ENCODE assay signal across 8 cellular contexts in genomic region chr17:42518755-42519545, GRCh38. TPM values are rescaled to one million over a fixed set of nuclear protein-coding genes. Genes with fewer than 3 reads are reported as not detected.
A peak's percentile ranks its signal among the peaks of the same experiment; 100 is the strongest.
DNase-seq lines count a peak whose midpoint lies in the region; ATAC-seq, FAIRE-seq and TF ChIP-seq lines count a peak whose summit lies in the region.

No MANE protein-coding gene starts in this region.

- H3K36me3 ChIP-seq in Caco-2 (ENCODE audit: control insufficient read depth, insufficient read depth, low read length) (peaks cover 4% of the 10 kb centered on the region), pancreas (peaks cover 0 to 11% (median 0%) of the 10 kb centered on the region in 3 donors), OCI-LY7 (ENCODE audit: insufficient read depth, low read length) (no peaks in the 10 kb centered on the region)

- H3K4me2 ChIP-seq in OCI-LY7 (ENCODE audit: low read length): no peak overlapping the region

- H3K4me1 Mint-ChIP-seq in Caco-2 (ENCODE audit: low read depth, unreplicated experiment): peaks cover 55% of the 10 kb centered on the region
- no peaks in the 10 kb centered on the region for H3K4me1 Mint-ChIP-seq in activated T-helper 17 cell treated with anti-CD3 and anti-CD28 coated beads, Interleukin-2, amount 50 U/mL, for 72 hours

- no peaks in the 10 kb centered on the region for H3K27me3 Mint-ChIP-seq in Caco-2 (ENCODE audit: insufficient read depth, unreplicated experiment)
- no peaks in the 10 kb centered on the region for H3K27me3 Mint-ChIP-seq in activated T-helper 17 cell treated with anti-CD3 and anti-CD28 coated beads, Interleukin-2, amount 50 U/mL, for 72 hours

- TF ChIP-seq CTCF in Caco-2 (IDR thresholded peaks at IDR 0.05; ENCODE audit: insufficient read depth in 1 of 2, low read depth in 1 of 2, low read length in 1 of 2, severe bottlenecking in 1 of 2, unreplicated experiment in 1 of 2) (no peak), pancreas (IDR thresholded peaks at IDR 0.05) (no peak), OCI-LY7 (conservative IDR thresholded peaks at IDR 0.05; ENCODE audit: low read length) (no peak)

- H4K20me1 ChIP-seq in OCI-LY7 (ENCODE audit: insufficient read depth, low read length): no peaks in the 10 kb centered on the region

- no peaks in the 10 kb centered on the region for H3K9me3 Mint-ChIP-seq in Caco-2 (ENCODE audit: unreplicated experiment)
- H3K9me3 Mint-ChIP-seq in activated T-helper 17 cell treated with anti-CD3 and anti-CD28 coated beads, Interleukin-2, amount 50 U/mL, for 72 hours: no peaks in the 10 kb centered on the region

- H3K4me3 Mint-ChIP-seq in Caco-2 (ENCODE audit: unreplicated experiment): peak overlapping the region; percentile 45
- no peak overlapping the region for H3K4me3 Mint-ChIP-seq in activated T-helper 17 cell treated with anti-CD3 and anti-CD28 coated beads, Interleukin-2, amount 50 U/mL, for 72 hours

- DNase-seq in Caco-2 (peak in 1 of 2 experiments; percentile 70), RPMI7951 (ENCODE audit: low read depth) (peak; percentile 82), fibroblast of peridontal ligament (ENCODE audit: extremely low read depth) (peak; percentile 35), pancreas (peak in 1 of 6 donors; percentile 32), COLO668 (lab: John Stamatoyannopoulos, UW; ENCODE audit: unreplicated experiment) (no peak), OCI-LY7 (ENCODE audit: low spot score) (no peak)

- intact Hi-C loops in Caco-2 (cut with micrococcal nuclease; ENCODE audit: unreplicated experiment) (loop anchor here (10.0 kb wide), 1 partner anchor 54 kb away; no protein-coding TSS in a partner anchor), pancreas (cut with DNase I) (loop anchor here in 2 of 3 donors (5.0 to 10.0 kb wide), 2 partner anchors 97 to 194 kb away; partner anchors contain the start of gene CAVIN1 (in 1 of the 2)), OCI-LY7 (cut with micrococcal nuclease; ENCODE audit: unreplicated experiment) (no loop called here)

- ATAC-seq in pancreas: peak in 3 of 4 donors; percentile 8 to 19 (median 18)
- no peak for ATAC-seq in activated T-helper 17 cell treated with anti-CD3 and anti-CD28 coated beads, Interleukin-2, amount 50 U/mL, for 72 hours (replicated peaks)
- no peak for ATAC-seq in GM18517 (IDR thresholded peaks at IDR 0.05; ENCODE audit: unreplicated experiment)

- peak overlapping the region; percentile 90 for H3K27ac Mint-ChIP-seq in Caco-2 (ENCODE audit: unreplicated experiment)
- no peak overlapping the region for H3K27ac Mint-ChIP-seq in activated T-helper 17 cell treated with anti-CD3 and anti-CD28 coated beads, Interleukin-2, amount 50 U/mL, for 72 hours

- peaks cover 35% of the 10 kb centered on the region for H3K36me3 Mint-ChIP-seq in Caco-2 (ENCODE audit: insufficient read depth, unreplicated experiment)
- peaks cover 14% of the 10 kb centered on the region for H3K36me3 Mint-ChIP-seq in activated T-helper 17 cell treated with anti-CD3 and anti-CD28 coated beads, Interleukin-2, amount 50 U/mL, for 72 hours (ENCODE audit: low read depth)

- no peaks in the 10 kb centered on the region for H3K79me2 ChIP-seq in OCI-LY7 (ENCODE audit: insufficient read depth, low read depth, low read length)

- H3K4me3 ChIP-seq in Caco-2 (ENCODE audit: low read depth, low read length) (no peak overlapping the region), pancreas (no peak overlapping the region), OCI-LY7 (ENCODE audit: low read depth, low read length, poor library complexity, severe bottlenecking) (no peak overlapping the region)

- H3K27me3 ChIP-seq in Caco-2 (replicated peaks; ENCODE audit: control insufficient read depth, insufficient read depth, low read length) (no peaks in the 10 kb centered on the region), pancreas (no peaks in the 10 kb centered on the region)

- H3K27ac ChIP-seq in pancreas: peak overlapping the region; percentile 35 to 84 (median 78)
- no peak overlapping the region for H3K27ac ChIP-seq in OCI-LY7 (ENCODE audit: low read depth, low read length, poor library complexity, severe bottlenecking)

- POLR2A ChIA-PET in Caco-2 (lab: Charles Lee) (interaction anchor here (1.1 to 2.0 kb wide), 2 partner anchors 96 to 130 kb away, joined by 5 to 8 read pairs; partner anchors contain the start of genes CAVIN1 and STAT3), OCI-LY7 (lab: Charles Lee) (no interaction called here)

- no TSS peak for BruUV-seq in Caco-2 (replicated peaks; lab: Mats Ljungman, UMichigan)
- no TSS peak for BruUV-seq in OCI-LY7 (replicated peaks; lab: Mats Ljungman, UMichigan)

- H3K9me3 ChIP-seq in Caco-2 (no peaks in the 10 kb centered on the region), pancreas (no peaks in the 10 kb centered on the region), OCI-LY7 (ENCODE audit: low read length) (no peaks in the 10 kb centered on the region)

- WGBS in pancreas, 2 donors: 47 to 53% methylated on average over 6 of the region's 6 CpGs

- no peak overlapping the region for H2AFZ ChIP-seq in OCI-LY7 (ENCODE audit: low read length)

- H3K4me1 ChIP-seq in Caco-2 (peaks cover 64% of the 10 kb centered on the region), pancreas (peaks cover 6 to 20% (median 8%) of the 10 kb centered on the region in 3 donors), OCI-LY7 (ENCODE audit: insufficient read depth, low read length, poor library complexity, severe bottlenecking) (peaks cover 6% of the 10 kb centered on the region)

- CTCF ChIA-PET in Caco-2 (lab: Charles Lee): interaction anchor here (1.1 to 2.6 kb wide), 7 partner anchors 8 to 245 kb away, joined by 4 to 20 read pairs (median 8); partner anchors contain the start of genes CAVIN1 and NAGLU
- CTCF ChIA-PET in OCI-LY7 (lab: Charles Lee; ENCODE audit: unreplicated experiment): no interaction called here

- no peak for FAIRE-seq in pancreas (lab: Jason Lieb, UNC)

- H3K9me2 ChIP-seq in OCI-LY7 (ENCODE audit: insufficient read depth, low read length): no peaks in the 10 kb centered on the region

RNA-seq across cellular contexts. Expression of gene NAGLU, which starts 17.1 kb away (rescaled TPM):
- total RNA-seq in Caco-2 (2022) (28.7 and 29.2 TPM in 2 replicates), pancreas (10 to 100 TPM; 17.6 to 33.8 (median 25.6) TPM), OCI-LY7 (2022) (42.8 and 46.6 TPM in 2 replicates)
- 12.7 and 15.5 TPM in 2 replicates for total RNA-seq in RPMI7951 (2014; rRNA removed; shearing (Covaris generic))
- 10 to 100 TPM; 51.6 to 52.6 TPM for polyA plus RNA-seq in pancreas
- total RNA-seq in activated T-helper 17 cell treated with anti-CD3 and anti-CD28 coated beads, Interleukin-2, amount 50 U/mL, for 72 hours: 10 to 100 TPM in 1 of 2 donors, 1 to 10 TPM in 1; 8.4 to 11.0 TPM
- 25.3 and 37.6 TPM in 2 replicates for total RNA-seq in OCI-LY7 (2014; rRNA removed; shearing (Covaris generic))

RNA-seq across cellular contexts. Expression of gene HSD17B1, which starts 33.8 kb away (rescaled TPM):
- total RNA-seq in Caco-2 (2022): 2.3 and 4.0 TPM in 2 replicates
- 0.68 and 1.4 TPM in 2 replicates for total RNA-seq in RPMI7951 (2014; rRNA removed; shearing (Covaris generic))
- total RNA-seq in pancreas: 1 to 10 TPM in 2 of 6 donors, under 1 TPM in 4; 0.32 to 1.3 (median 0.74) TPM
- 1 to 10 TPM; 3.5 TPM for polyA plus RNA-seq in pancreas
- total RNA-seq in activated T-helper 17 cell treated with anti-CD3 and anti-CD28 coated beads, Interleukin-2, amount 50 U/mL, for 72 hours: under 1 TPM; 0.82 to 0.90 TPM
- 1.1 and 2.5 TPM in 2 replicates for total RNA-seq in OCI-LY7 (2014; rRNA removed; shearing (Covaris generic))
- total RNA-seq in OCI-LY7 (2022): 2.1 and 2.2 TPM in 2 replicates

RNA-seq across cellular contexts. Expression of gene COASY, which starts 43.0 kb away (rescaled TPM):
- total RNA-seq in Caco-2 (2022) (128 and 138 TPM in 2 replicates), pancreas (10 to 100 TPM; 32.3 to 63.5 (median 52.3) TPM), OCI-LY7 (2022) (123 and 125 TPM in 2 replicates)
- total RNA-seq in RPMI7951 (2014; rRNA removed; shearing (Covaris generic)): 13.8 and 17.8 TPM in 2 replicates
- polyA plus RNA-seq in pancreas: 100 to 1,000 TPM; 135 to 152 TPM
- 100 to 1,000 TPM in 1 of 2 donors, 10 to 100 TPM in 1; 76.7 to 108 TPM for total RNA-seq in activated T-helper 17 cell treated with anti-CD3 and anti-CD28 coated beads, Interleukin-2, amount 50 U/mL, for 72 hours
- 32.6 and 42.9 TPM in 2 replicates for total RNA-seq in OCI-LY7 (2014; rRNA removed; shearing (Covaris generic))

RNA-seq across cellular contexts. Expression of gene MLX, which starts 48.0 kb away (rescaled TPM):
- total RNA-seq in Caco-2 (2022) (37.5 and 41.2 TPM in 2 replicates), pancreas (10 to 100 TPM; 18.6 to 26.7 (median 22.9) TPM), OCI-LY7 (2022) (51.2 and 53.5 TPM in 2 replicates)
- 28.1 and 29.7 TPM in 2 replicates for total RNA-seq in RPMI7951 (2014; rRNA removed; shearing (Covaris generic))
- 10 to 100 TPM; 31.9 to 44.5 TPM for polyA plus RNA-seq in pancreas
- 10 to 100 TPM; 46.2 to 57.8 TPM for total RNA-seq in activated T-helper 17 cell treated with anti-CD3 and anti-CD28 coated beads, Interleukin-2, amount 50 U/mL, for 72 hours
- total RNA-seq in OCI-LY7 (2014; rRNA removed; shearing (Covaris generic)): 31.6 and 33.6 TPM in 2 replicates

RNA-seq across cellular contexts. Expression of gene PSMC3IP, which starts 58.6 kb away (rescaled TPM):
- total RNA-seq in Caco-2 (2022) (24.7 and 25.2 TPM in 2 replicates), pancreas (1 to 10 TPM; 1.0 to 2.7 (median 2.0) TPM), OCI-LY7 (2022) (33.3 and 36.4 TPM in 2 replicates)
- 18.7 and 25.0 TPM in 2 replicates for total RNA-seq in RPMI7951 (2014; rRNA removed; shearing (Covaris generic))
- polyA plus RNA-seq in pancreas: 1 to 10 TPM; 3.9 to 7.0 TPM
- 10 to 100 TPM; 25.9 to 34.2 TPM for total RNA-seq in activated T-helper 17 cell treated with anti-CD3 and anti-CD28 coated beads, Interleukin-2, amount 50 U/mL, for 72 hours
- total RNA-seq in OCI-LY7 (2014; rRNA removed; shearing (Covaris generic)): 27.3 and 40.5 TPM in 2 replicates

Comparison
In these comparisons a context has a peak if more than half of its experiments do, and no peak if none do; other contexts are left out.
1. DNase-seq: peak in RPMI7951 (single experiment) and fibroblast of peridontal ligament (single experiment); none in COLO668 (single experiment) and OCI-LY7 (single experiment).
2. ATAC-seq: peak in pancreas (3 of 4); none in activated T-helper 17 cell treated with anti-CD3 and anti-CD28 coated beads, Interleukin-2, amount 50 U/mL, for 72 hours (single experiment) and GM18517 (single experiment).